2 cellular contexts compared by ENCODE assay signal in the genomic region with DNA sequence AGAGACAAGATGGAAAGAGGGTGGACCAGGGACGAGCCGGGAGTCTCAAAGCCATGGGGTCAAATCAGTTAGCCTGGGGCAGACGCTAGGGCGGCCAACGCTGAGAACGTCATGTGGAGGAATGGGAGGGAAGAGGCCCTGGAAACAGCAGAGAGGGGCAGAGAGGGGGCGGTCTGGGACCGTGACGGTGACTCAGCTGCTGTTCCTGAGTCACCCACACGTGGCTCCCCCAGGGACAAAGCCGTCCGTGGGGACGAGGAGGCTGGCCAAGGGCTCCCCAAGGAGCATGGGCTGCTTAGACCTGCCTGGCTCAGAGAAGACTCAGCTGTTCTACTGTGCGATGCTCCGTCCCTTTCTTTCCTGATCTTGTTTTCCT.
A peak's percentile ranks its signal among the peaks of the same experiment; 100 is the strongest.
TF ChIP-seq lines count a peak whose summit lies in the region.

No MANE protein-coding gene starts in this region.

TF ChIP-seq in HEK293, 187 proteins besides CTCF, POLR2A, EP300 and RAD21 (continued from another document):
- TF ChIP-seq EGR2 (tag by site-specific recombination; IDR thresholded peaks at IDR 0.05; ENCODE audit: low read depth) (peak; percentile 52; the same call in 1 of the 2 replicates), ZNF341 (tag by site-specific recombination; IDR thresholded peaks at IDR 0.05; ENCODE audit: low read depth) (no peak), ZNF529 (tag by site-specific recombination; IDR thresholded peaks at IDR 0.05; ENCODE audit: insufficient replicate concordance) (no peak), GLIS1 (tag by site-specific recombination; IDR thresholded peaks at IDR 0.05) (peak; percentile 63), KLF8 (tag by site-specific recombination; IDR thresholded peaks at IDR 0.05) (no peak), ZFP41 (tag by site-specific recombination; IDR thresholded peaks at IDR 0.05; ENCODE audit: borderline replicate concordance) (no peak), REPIN1 (tag by site-specific recombination; IDR thresholded peaks at IDR 0.05; ENCODE audit: low read depth) (no peak)
- TF ChIP-seq, protein P1, sequence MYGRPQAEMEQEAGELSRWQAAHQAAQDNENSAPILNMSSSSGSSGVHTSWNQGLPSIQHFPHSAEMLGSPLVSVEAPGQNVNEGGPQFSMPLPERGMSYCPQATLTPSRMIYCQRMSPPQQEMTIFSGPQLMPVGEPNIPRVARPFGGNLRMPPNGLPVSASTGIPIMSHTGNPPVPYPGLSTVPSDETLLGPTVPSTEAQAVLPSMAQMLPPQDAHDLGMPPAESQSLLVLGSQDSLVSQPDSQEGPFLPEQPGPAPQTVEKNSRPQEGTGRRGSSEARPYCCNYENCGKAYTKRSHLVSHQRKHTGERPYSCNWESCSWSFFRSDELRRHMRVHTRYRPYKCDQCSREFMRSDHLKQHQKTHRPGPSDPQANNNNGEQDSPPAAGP (tag by site-specific recombination; IDR thresholded peaks at IDR 0.05), result no peak
- TF ChIP-seq, protein P2, sequence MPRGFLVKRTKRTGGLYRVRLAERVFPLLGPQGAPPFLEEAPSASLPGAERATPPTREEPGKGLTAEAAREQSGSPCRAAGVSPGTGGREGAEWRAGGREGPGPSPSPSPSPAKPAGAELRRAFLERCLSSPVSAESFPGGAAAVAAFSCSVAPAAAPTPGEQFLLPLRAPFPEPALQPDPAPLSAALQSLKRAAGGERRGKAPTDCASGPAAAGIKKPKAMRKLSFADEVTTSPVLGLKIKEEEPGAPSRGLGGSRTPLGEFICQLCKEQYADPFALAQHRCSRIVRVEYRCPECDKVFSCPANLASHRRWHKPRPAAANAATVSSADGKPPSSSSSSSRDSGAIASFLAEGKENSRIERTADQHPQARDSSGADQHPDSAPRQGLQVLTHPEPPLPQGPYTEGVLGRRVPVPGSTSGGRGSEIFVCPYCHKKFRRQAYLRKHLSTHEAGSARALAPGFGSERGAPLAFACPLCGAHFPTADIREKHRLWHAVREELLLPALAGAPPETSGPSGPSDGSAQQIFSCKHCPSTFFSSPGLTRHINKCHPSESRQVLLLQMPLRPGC (tag by site-specific recombination; IDR thresholded peaks at IDR 0.05), result no peak
- TF ChIP-seq, protein P3, sequence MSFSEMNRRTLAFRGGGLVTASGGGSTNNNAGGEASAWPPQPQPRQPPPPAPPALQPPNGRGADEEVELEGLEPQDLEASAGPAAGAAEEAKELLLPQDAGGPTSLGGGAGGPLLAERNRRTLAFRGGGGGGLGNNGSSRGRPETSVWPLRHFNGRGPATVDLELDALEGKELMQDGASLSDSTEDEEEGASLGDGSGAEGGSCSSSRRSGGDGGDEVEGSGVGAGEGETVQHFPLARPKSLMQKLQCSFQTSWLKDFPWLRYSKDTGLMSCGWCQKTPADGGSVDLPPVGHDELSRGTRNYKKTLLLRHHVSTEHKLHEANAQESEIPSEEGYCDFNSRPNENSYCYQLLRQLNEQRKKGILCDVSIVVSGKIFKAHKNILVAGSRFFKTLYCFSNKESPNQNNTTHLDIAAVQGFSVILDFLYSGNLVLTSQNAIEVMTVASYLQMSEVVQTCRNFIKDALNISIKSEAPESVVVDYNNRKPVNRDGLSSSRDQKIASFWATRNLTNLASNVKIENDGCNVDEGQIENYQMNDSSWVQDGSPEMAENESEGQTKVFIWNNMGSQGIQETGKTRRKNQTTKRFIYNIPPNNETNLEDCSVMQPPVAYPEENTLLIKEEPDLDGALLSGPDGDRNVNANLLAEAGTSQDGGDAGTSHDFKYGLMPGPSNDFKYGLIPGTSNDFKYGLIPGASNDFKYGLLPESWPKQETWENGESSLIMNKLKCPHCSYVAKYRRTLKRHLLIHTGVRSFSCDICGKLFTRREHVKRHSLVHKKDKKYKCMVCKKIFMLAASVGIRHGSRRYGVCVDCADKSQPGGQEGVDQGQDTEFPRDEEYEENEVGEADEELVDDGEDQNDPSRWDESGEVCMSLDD (tag by site-specific recombination; IDR thresholded peaks at IDR 0.05), result no peak
- TF ChIP-seq, protein P4, sequence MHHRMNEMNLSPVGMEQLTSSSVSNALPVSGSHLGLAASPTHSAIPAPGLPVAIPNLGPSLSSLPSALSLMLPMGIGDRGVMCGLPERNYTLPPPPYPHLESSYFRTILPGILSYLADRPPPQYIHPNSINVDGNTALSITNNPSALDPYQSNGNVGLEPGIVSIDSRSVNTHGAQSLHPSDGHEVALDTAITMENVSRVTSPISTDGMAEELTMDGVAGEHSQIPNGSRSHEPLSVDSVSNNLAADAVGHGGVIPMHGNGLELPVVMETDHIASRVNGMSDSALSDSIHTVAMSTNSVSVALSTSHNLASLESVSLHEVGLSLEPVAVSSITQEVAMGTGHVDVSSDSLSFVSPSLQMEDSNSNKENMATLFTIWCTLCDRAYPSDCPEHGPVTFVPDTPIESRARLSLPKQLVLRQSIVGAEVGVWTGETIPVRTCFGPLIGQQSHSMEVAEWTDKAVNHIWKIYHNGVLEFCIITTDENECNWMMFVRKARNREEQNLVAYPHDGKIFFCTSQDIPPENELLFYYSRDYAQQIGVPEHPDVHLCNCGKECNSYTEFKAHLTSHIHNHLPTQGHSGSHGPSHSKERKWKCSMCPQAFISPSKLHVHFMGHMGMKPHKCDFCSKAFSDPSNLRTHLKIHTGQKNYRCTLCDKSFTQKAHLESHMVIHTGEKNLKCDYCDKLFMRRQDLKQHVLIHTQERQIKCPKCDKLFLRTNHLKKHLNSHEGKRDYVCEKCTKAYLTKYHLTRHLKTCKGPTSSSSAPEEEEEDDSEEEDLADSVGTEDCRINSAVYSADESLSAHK (tag by site-specific recombination; IDR thresholded peaks at IDR 0.05), result no peak
- TF ChIP-seq, protein P5, sequence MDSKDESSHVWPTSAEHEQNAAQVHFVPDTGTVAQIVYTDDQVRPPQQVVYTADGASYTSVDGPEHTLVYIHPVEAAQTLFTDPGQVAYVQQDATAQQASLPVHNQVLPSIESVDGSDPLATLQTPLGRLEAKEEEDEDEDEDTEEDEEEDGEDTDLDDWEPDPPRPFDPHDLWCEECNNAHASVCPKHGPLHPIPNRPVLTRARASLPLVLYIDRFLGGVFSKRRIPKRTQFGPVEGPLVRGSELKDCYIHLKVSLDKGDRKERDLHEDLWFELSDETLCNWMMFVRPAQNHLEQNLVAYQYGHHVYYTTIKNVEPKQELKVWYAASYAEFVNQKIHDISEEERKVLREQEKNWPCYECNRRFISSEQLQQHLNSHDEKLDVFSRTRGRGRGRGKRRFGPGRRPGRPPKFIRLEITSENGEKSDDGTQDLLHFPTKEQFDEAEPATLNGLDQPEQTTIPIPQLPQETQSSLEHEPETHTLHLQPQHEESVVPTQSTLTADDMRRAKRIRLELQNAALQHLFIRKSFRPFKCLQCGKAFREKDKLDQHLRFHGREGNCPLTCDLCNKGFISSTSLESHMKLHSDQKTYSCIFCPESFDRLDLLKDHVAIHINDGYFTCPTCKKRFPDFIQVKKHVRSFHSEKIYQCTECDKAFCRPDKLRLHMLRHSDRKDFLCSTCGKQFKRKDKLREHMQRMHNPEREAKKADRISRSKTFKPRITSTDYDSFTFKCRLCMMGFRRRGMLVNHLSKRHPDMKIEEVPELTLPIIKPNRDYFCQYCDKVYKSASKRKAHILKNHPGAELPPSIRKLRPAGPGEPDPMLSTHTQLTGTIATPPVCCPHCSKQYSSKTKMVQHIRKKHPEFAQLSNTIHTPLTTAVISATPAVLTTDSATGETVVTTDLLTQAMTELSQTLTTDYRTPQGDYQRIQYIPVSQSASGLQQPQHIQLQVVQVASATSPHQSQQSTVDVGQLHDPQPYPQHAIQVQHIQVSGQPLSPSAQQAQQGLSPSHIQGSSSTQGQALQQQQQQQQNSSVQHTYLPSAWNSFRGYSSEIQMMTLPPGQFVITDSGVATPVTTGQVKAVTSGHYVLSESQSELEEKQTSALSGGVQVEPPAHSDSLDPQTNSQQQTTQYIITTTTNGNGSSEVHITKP (tag by site-specific recombination; IDR thresholded peaks at IDR 0.05), result no peak

TF ChIP-seq in K562, 482 proteins besides CTCF, POLR2A, EP300 and RAD21 (continued from another document):
- TF ChIP-seq, protein P6, sequence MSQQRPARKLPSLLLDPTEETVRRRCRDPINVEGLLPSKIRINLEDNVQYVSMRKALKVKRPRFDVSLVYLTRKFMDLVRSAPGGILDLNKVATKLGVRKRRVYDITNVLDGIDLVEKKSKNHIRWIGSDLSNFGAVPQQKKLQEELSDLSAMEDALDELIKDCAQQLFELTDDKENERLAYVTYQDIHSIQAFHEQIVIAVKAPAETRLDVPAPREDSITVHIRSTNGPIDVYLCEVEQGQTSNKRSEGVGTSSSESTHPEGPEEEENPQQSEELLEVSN (IDR thresholded peaks at IDR 0.05; ENCODE audit: borderline replicate concordance in 1 of 2, extremely low read depth in 1 of 2, insufficient read depth in 1 of 2, insufficient read length in 1 of 2, low read depth in 1 of 2, low read length in 1 of 2, poor library complexity in 1 of 2, severe bottlenecking in 1 of 2), result peak in 1 of 2 experiments; percentile 14
- TF ChIP-seq, protein P7, sequence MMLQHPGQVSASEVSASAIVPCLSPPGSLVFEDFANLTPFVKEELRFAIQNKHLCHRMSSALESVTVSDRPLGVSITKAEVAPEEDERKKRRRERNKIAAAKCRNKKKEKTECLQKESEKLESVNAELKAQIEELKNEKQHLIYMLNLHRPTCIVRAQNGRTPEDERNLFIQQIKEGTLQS (IDR thresholded peaks at IDR 0.05), result peak; percentile 23
- TF ChIP-seq, protein P7 (CRISPR knock-in tag; conservative IDR thresholded peaks at IDR 0.05), result no peak
- peak; percentile 51 for TF ChIP-seq EGR1 (conservative IDR thresholded peaks at IDR 0.05)
